ENCODE assay signal across 30 cellular contexts in the genomic region with DNA sequence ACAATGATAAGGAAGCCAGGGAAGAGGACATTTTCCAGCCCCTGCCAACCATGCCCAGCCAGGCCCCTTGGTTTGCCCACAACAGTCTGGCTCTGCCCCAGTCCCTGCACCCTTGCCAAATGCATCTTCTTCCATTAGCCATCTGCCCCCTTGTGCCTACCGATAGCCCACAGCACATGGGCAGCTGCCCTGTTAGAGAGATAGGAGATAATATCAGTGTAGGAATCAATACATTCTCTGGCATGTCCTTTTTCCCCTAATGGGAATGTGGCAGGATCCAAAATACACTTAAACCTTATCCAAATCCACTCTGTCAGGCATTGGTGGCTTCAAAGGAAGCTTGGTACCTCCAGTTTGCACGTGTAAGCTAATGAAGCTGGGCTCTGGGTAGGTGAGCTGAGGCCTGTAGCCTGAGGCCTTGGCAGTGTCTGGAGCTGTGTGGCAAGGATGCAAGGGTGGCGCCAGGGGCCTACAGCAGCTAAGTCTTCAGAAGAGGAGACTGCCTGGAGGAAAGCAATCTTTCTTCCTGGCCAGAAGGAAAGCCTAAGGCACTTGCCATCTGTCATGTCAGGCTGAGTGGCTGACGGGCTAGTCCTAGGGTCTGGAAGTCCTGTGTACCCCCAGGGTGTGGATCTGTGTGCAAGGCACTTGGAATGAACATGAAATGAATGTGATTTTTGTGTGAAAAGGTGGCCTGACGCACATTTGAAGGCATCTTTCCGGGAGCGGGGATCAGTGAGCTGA.
"Had no signal": no experiment of that assay in that cellular context is flagged by ENCODE, and none has a peak within 500 bp of the region (broad histone marks: within the 10 kb centered on the region; RNA-seq: fewer than 3 reads in every experiment).

No MANE protein-coding gene starts in this region.

- H3K9me3 Mint-ChIP-seq: activated B cell treated with CpG ODN at 0.5 μM for 24 hours; activated CD8-positive, alpha-beta T cell treated with anti-CD3 and anti-CD28 coated beads for 36 hours; activated naive CD4-positive, alpha-beta T cell treated with anti-CD3 and anti-CD28 coated beads, Interleukin-2, amount 10 ng/mL, durations not matched to agents 7 days and 5 days; activated naive CD4-positive, alpha-beta T cell treated with anti-CD3 and anti-CD28 coated beads, Interleukin-2, amount 50 U/mL, for 72 hours; activated naive CD8-positive, alpha-beta T cell treated with anti-CD3 and anti-CD28 coated beads, Interleukin-2, amount 10 ng/mL, durations not matched to agents 7 days and 5 days; activated T-cell treated with anti-CD3 and anti-CD28 coated beads, Interleukin-2, amount 50 U/mL, for 4 hours; activated T-helper 17 cell treated with anti-CD3 and anti-CD28 coated beads, Interleukin-2, amount 50 U/mL, for 72 hours; central memory CD8-positive, alpha-beta T cell; dendritic cell treated with granulocyte-macrophage colony-stimulating factor and Interleukin-4, amounts not matched to agents 40 ng/mL and 50 ng/mL, for 4 days; endodermal cell; T-helper 2 cell treated with Interferon-gamma antibody and Interleukin-4, amounts not matched to agents 5 μg/mL and 100 μg/mL, for 36 hours had no signal

- H3K4me1 ChIP-seq: ascending aorta, breast epithelium had no signal

- H3K27me3 ChIP-seq: breast epithelium, dorsolateral prefrontal cortex had no signal

- H3K9me3 ChIP-seq: ascending aorta, breast epithelium had no signal

- H3K36me3 ChIP-seq: ascending aorta, breast epithelium, WERI-Rb-1 had no signal

- ATAC-seq: activated CD4-positive, CD25-positive, alpha-beta regulatory T cell treated with anti-CD3 and anti-CD28 coated beads, Interleukin-2, amount 50 U/mL, for 24 hours; activated CD8-positive, alpha-beta T cell treated with anti-CD3 and anti-CD28 coated beads for 36 hours; activated naive CD4-positive, alpha-beta T cell treated with anti-CD3 and anti-CD28 coated beads, Interleukin-2, amount 50 U/mL, for 72 hours; activated T-cell treated with anti-CD3 and anti-CD28 coated beads, Interleukin-2, amount 50 U/mL, for 4 hours; activated T-helper 17 cell treated with anti-CD3 and anti-CD28 coated beads, Interleukin-2, amount 50 U/mL, for 72 hours; esophagus mucosa; T-helper 17 cell had no signal

- H3K36me3 Mint-ChIP-seq: activated naive CD4-positive, alpha-beta T cell treated with anti-CD3 and anti-CD28 coated beads, Interleukin-2, amount 10 ng/mL, durations not matched to agents 7 days and 5 days; activated naive CD4-positive, alpha-beta T cell treated with anti-CD3 and anti-CD28 coated beads, Interleukin-2, amount 50 U/mL, for 72 hours; activated naive CD8-positive, alpha-beta T cell treated with anti-CD3 and anti-CD28 coated beads, Interleukin-2, amount 10 ng/mL, durations not matched to agents 7 days and 5 days; brain had no signal

- H3K27ac Mint-ChIP-seq: activated B cell treated with CpG ODN at 0.5 μM for 24 hours; activated CD8-positive, alpha-beta T cell treated with anti-CD3 and anti-CD28 coated beads for 36 hours; activated naive CD4-positive, alpha-beta T cell treated with anti-CD3 and anti-CD28 coated beads, Interleukin-2, amount 10 ng/mL, durations not matched to agents 7 days and 5 days; activated naive CD4-positive, alpha-beta T cell treated with anti-CD3 and anti-CD28 coated beads, Interleukin-2, amount 50 U/mL, for 72 hours; activated naive CD8-positive, alpha-beta T cell treated with anti-CD3 and anti-CD28 coated beads, Interleukin-2, amount 10 ng/mL, durations not matched to agents 7 days and 5 days; activated T-helper 17 cell treated with anti-CD3 and anti-CD28 coated beads, Interleukin-2, amount 50 U/mL, for 72 hours; brain; dendritic cell treated with granulocyte-macrophage colony-stimulating factor and Interleukin-4, amounts not matched to agents 40 ng/mL and 50 ng/mL, for 4 days; endodermal cell; T-helper 17 cell; T-helper 2 cell treated with Interferon-gamma antibody and Interleukin-4, amounts not matched to agents 5 μg/mL and 100 μg/mL, for 36 hours had no signal

- H3K4me3 Mint-ChIP-seq: activated B cell treated with CpG ODN at 0.5 μM for 24 hours; activated CD8-positive, alpha-beta T cell treated with anti-CD3 and anti-CD28 coated beads for 36 hours; activated naive CD4-positive, alpha-beta T cell treated with anti-CD3 and anti-CD28 coated beads, Interleukin-2, amount 10 ng/mL, durations not matched to agents 7 days and 5 days; activated naive CD8-positive, alpha-beta T cell treated with anti-CD3 and anti-CD28 coated beads, Interleukin-2, amount 10 ng/mL, durations not matched to agents 7 days and 5 days; activated T-cell treated with anti-CD3 and anti-CD28 coated beads, Interleukin-2, amount 50 U/mL, for 4 hours; activated T-helper 17 cell treated with anti-CD3 and anti-CD28 coated beads, Interleukin-2, amount 50 U/mL, for 72 hours; brain; central memory CD8-positive, alpha-beta T cell; dendritic cell treated with granulocyte-macrophage colony-stimulating factor and Interleukin-4, amounts not matched to agents 40 ng/mL and 50 ng/mL, for 4 days; endodermal cell; T-helper 17 cell; T-helper 2 cell treated with Interferon-gamma antibody and Interleukin-4, amounts not matched to agents 5 μg/mL and 100 μg/mL, for 36 hours had no signal

- H3K4me3 ChIP-seq: ascending aorta, breast epithelium, coronary artery, dorsolateral prefrontal cortex had no signal

- H3K27ac ChIP-seq: ascending aorta, breast epithelium, coronary artery, dorsolateral prefrontal cortex, WERI-Rb-1 had no signal

- H3K4me1 Mint-ChIP-seq: activated B cell treated with CpG ODN at 0.5 μM for 24 hours; activated naive CD4-positive, alpha-beta T cell treated with anti-CD3 and anti-CD28 coated beads, Interleukin-2, amount 10 ng/mL, durations not matched to agents 7 days and 5 days; activated naive CD8-positive, alpha-beta T cell treated with anti-CD3 and anti-CD28 coated beads, Interleukin-2, amount 10 ng/mL, durations not matched to agents 7 days and 5 days; activated T-helper 17 cell treated with anti-CD3 and anti-CD28 coated beads, Interleukin-2, amount 50 U/mL, for 72 hours; endodermal cell; T-helper 17 cell had no signal

- H3K27me3 Mint-ChIP-seq: activated CD8-positive, alpha-beta T cell treated with anti-CD3 and anti-CD28 coated beads for 36 hours; brain; central memory CD8-positive, alpha-beta T cell had no signal

- DNase-seq: activated B cell treated with CpG ODN at 0.5 μM for 24 hours; activated CD4-positive, alpha-beta T cell treated with anti-CD3 and anti-CD28 coated beads for 48 hours; activated CD4-positive, alpha-beta T cell treated with anti-CD3 and anti-CD28 coated beads, Interleukin-2, amount 50 U/mL, for 1 hour; activated CD4-positive, alpha-beta T cell treated with anti-CD3 and anti-CD28 coated beads, Interleukin-2, amount 50 U/mL, for 48 hours; activated CD8-positive, alpha-beta memory T cell treated with anti-CD3 and anti-CD28 coated beads for 24 hours; activated CD8-positive, alpha-beta T cell treated with anti-CD3 and anti-CD28 coated beads for 36 hours; activated effector memory CD4-positive, alpha-beta T cell treated with anti-CD3 and anti-CD28 coated beads, Interleukin-2, amount 50 U/mL, for 16 hours; activated naive CD4-positive, alpha-beta T cell treated with anti-CD3 and anti-CD28 coated beads, Interleukin-2, amount 10 ng/mL, durations not matched to agents 7 days and 5 days; activated naive CD8-positive, alpha-beta T cell treated with anti-CD3 and anti-CD28 coated beads, Interleukin-2, amount 10 ng/mL, durations not matched to agents 7 days and 5 days; activated T-cell treated with anti-CD3 and anti-CD28 coated beads, Interleukin-2, amount 50 U/mL, for 4 hours; dorsolateral prefrontal cortex; effector memory CD4-positive, alpha-beta T cell; endodermal cell; foreskin fibroblast; head of caudate nucleus; T-helper 1 cell; T-helper 17 cell; T1000; WERI-Rb-1 had no signal
